12 cellular contexts compared by ENCODE assay signal in genomic region chr18:37397814-37398213, GRCh38.
"Had no signal": no experiment of that assay in that cellular context is flagged by ENCODE, and none has a peak within 500 bp of the region (broad histone marks: within the 10 kb centered on the region; RNA-seq: fewer than 3 reads in every experiment).

No MANE protein-coding gene starts in this region.

- DNase-seq: colonic mucosa; dermis blood vessel endothelial cell; effector CD8-positive, alpha-beta T cell; left colon; natural killer cell; psoas muscle; right lobe of liver; stimulated activated CD4-positive, alpha-beta T cell treated with anti-CD3 and anti-CD28 coated beads, Interleukin-2, amount 100 ng/mL, for 24 hours; stimulated activated naive CD4-positive, alpha-beta T cell; trophoblast cell had no signal

- H3K9me3 ChIP-seq: colonic mucosa, psoas muscle, right lobe of liver had no signal

- H3K4me3 ChIP-seq: colonic mucosa, hepatocyte, neural progenitor cell, psoas muscle, right lobe of liver had no signal

- H3K27ac ChIP-seq: colonic mucosa, hepatocyte, neural progenitor cell, psoas muscle, right lobe of liver had no signal

- H3K4me2 ChIP-seq: hepatocyte, neural progenitor cell had no signal

- H3K36me3 ChIP-seq: colonic mucosa, neural progenitor cell, right lobe of liver had no signal

- H3K27me3 ChIP-seq: right lobe of liver had no signal

- H3K4me1 ChIP-seq: colonic mucosa, right lobe of liver had no signal

- H3K9ac ChIP-seq: neural progenitor cell had no signal

- H2AFZ ChIP-seq: hepatocyte, neural progenitor cell had no signal

- H3K79me2 ChIP-seq: hepatocyte had no signal
